Comparison of ENCODE assay signal across 8 cellular contexts in genomic region chr4:173169428-173170209, GRCh38. TPM values are rescaled to one million over a fixed set of nuclear protein-coding genes. Genes with fewer than 3 reads are reported as not detected.
DNase-seq lines count a peak whose midpoint lies in the region; TF ChIP-seq lines count a peak whose summit lies in the region.

No MANE protein-coding gene starts in this region.

- no peaks in the 10 kb centered on the region for H3K27me3 ChIP-seq in MG63
- H3K27me3 ChIP-seq in brain microvascular endothelial cell (replicated peaks): no peaks in the 10 kb centered on the region

- peak overlapping the region; percentile 59 for H3K4me3 ChIP-seq in MG63
- H3K4me3 ChIP-seq in brain microvascular endothelial cell (ENCODE audit: low read depth, low read length): peak overlapping the region; percentile 84
- peak overlapping the region; percentile 66 to 90 (median 78) for H3K4me3 ChIP-seq in skin epidermis

- H3K9me3 ChIP-seq in MG63: no peaks in the 10 kb centered on the region

- no peak for TF ChIP-seq CTCF in brain microvascular endothelial cell (IDR thresholded peaks at IDR 0.05; ENCODE audit: low read depth, low read length, missing control alignments)

- H3K27ac ChIP-seq in brain microvascular endothelial cell: peak overlapping the region; percentile 67
- H3K27ac ChIP-seq in skin epidermis: peak overlapping the region; percentile 27 to 92 (median 87)

- in situ Hi-C loops in brain microvascular endothelial cell (cut with HindIII; ENCODE audit: low pct_ligation_motif_present, low sequenced_read_pairs): no loop called here

- peak; percentile 58 for TF ChIP-seq POLR2A in GM15510 (IDR thresholded peaks at IDR 0.05; ENCODE audit: borderline replicate concordance, extremely low read depth, insufficient read length)

- peaks cover 7% of the 10 kb centered on the region for H3K36me3 ChIP-seq in MG63
- H3K36me3 ChIP-seq in brain microvascular endothelial cell (replicated peaks): no peaks in the 10 kb centered on the region

- DNase-seq in HCEC 1CT (peak; percentile 52), MG63 (peak; percentile 71), UCSD-AML1 (lab: John Stamatoyannopoulos, UW; ENCODE audit: unreplicated experiment) (peak; percentile 87), brain microvascular endothelial cell (no peak), iPS-NIHi11 (ENCODE audit: low spot score) (peak; percentile 82), SHP77 (lab: John Stamatoyannopoulos, UW) (no peak)

RNA-seq across cellular contexts. Expression of gene GALNT7, which starts 1.0 kb away (rescaled TPM):
- 22.6 and 33.7 TPM in 2 replicates for total RNA-seq in MG63 (2014; rRNA removed; shearing (Covaris generic); ENCODE audit: low replicate concordance)

Comparison
In these comparisons a context has a peak if more than half of its experiments do, and no peak if none do; other contexts are left out.
1. DNase-seq: peak in HCEC 1CT (single experiment), MG63 (single experiment), UCSD-AML1 (single experiment) and iPS-NIHi11 (single experiment); none in brain microvascular endothelial cell (single experiment) and SHP77 (0 of 2).
2. Peak in every context shown above with its lines, with median percentiles within 50 percentile points of each other: H3K4me3 ChIP-seq.